Comparison of ENCODE assay signal across 1 cellular context in the genomic region with DNA sequence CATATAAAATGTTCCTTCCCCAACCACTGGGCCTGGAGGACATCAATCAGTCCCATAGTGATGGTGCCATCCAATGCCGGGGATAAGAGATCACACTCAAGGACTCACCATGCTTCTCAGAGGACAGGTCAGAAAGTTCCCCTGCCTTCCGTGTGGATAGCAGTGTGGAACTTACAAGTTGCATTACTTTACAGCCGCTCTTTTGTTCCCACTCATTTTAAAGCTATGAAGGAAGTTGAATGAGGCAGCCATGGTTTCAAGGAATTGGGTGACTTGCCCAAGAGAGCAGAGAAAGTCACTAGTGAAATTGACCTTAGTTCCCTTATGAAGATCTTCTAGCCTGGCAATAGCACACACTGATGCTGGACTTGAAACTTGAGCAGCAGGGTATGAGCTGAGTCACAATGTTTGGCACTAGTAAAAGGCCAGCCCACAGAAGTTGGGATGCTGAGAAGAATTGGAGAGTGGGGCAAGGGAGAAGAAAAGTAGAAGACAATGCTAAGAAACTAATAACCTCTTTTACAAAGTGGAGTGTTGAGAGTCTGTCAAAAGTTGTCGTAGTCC.
A peak's percentile ranks its signal among the peaks of the same experiment; 100 is the strongest.
TF ChIP-seq lines count a peak whose summit lies in the region.

No MANE protein-coding gene starts in this region.

TF ChIP-seq in IMR-90, 13 proteins besides CTCF, POLR2A, EP300 and RAD21:
- TF ChIP-seq MAZ (IDR thresholded peaks at IDR 0.05; ENCODE audit: borderline replicate concordance, low read depth, low read length), result no peak
- TF ChIP-seq FOS (IDR thresholded peaks at IDR 0.05; ENCODE audit: low read depth, low read length), result 0 out of 2 replicates have a peak, but pooled peaks have one; percentile 13
- peak; percentile 66; the same call in 1 of the 2 replicates for TF ChIP-seq NFE2L2 (IDR thresholded peaks at IDR 0.05; ENCODE audit: low read depth, low read length)
- no peak for TF ChIP-seq RCOR1 (IDR thresholded peaks at IDR 0.05; ENCODE audit: insufficient replicate concordance, low read length)
